8 cellular contexts compared by ENCODE assay signal in the genomic region with DNA sequence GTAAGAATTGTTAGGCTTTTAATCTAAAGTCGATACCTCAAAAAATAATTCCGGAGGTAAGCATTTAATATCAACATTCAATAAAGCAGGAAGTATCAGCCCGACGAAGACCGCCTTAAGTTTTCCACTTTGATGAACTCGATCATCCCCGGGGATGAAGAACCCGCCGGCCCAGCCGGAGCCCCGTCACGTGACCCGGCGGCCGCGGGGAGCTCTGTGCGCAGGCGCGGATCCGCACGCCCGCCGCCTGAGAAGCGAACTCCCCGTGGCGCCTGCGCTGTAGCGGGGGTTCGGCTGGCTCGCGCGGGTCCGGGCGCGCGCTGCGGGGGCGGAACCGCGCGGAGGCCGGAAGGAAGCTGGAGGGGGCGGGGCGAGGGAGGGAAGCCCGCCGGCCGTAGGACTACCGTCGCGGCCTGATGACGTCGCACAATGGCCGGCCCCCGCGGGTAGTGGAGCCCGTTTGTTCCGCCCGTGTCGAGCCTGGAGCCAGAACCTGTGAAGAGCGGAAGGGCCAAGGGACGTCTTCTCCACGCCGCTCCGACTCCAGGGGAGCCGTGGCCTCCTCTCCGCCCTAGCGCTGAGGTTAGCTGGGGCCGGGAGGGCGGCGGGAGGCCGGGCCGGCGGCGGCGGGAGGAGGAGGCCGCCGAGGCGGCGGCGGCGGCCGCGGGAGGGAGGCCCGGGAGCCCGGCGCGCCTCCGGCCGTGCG. TPM values are rescaled to one million over a fixed set of nuclear protein-coding genes. Genes with fewer than 3 reads are reported as not detected.
DNase-seq lines count a peak whose midpoint lies in the region; ATAC-seq, FAIRE-seq and TF ChIP-seq lines count a peak whose summit lies in the region.

A gene (plus strand): TSS at position 419 of the 706 bp plus-strand sequence. CDS start 6,721 bp downstream, outside the sequence.

- peak; percentile 50 for ATAC-seq in HG03378 (IDR thresholded peaks at IDR 0.05; ENCODE audit: unreplicated experiment)

- DNase-seq in AG09309 (ENCODE audit: low read depth): peak; percentile 55
- DNase-seq in NCI-H510A (lab: John Stamatoyannopoulos, UW): peak; percentile 87
- peak; percentile 98 for DNase-seq in activated CD4-positive, alpha-beta T cell treated with anti-CD3 and anti-CD28 coated beads for 1 hour
- peak; percentile 96 for DNase-seq in cerebellum (ENCODE audit: low spot score)
- peak; percentile 99 for DNase-seq in kidney
- peak; percentile 97 to 99 for DNase-seq in stimulated activated CD4-positive, alpha-beta T cell treated with anti-CD3 and anti-CD28 coated beads, Interleukin-15, amount 100 ng/mL, for 1 hour (ENCODE audit: low read depth in 1 of 2, low spot score in 1 of 2)

- peaks cover 4 to 13% of the 10 kb centered on the region in 2 donors for H3K4me1 ChIP-seq in kidney (ENCODE audit: control insufficient read depth in 1 of 2, insufficient read depth in 1 of 2, low read depth in 1 of 2, low read length in 2 of 2)

- H3K4me3 ChIP-seq in AG09309 (ENCODE audit: control insufficient read depth, low read depth, low read length) (peak within 1 kb of the TSS; percentile 84), kidney (ENCODE audit: low read length in 2 of 2) (peak within 1 kb of the TSS; percentile 81 to 82)

- no peak for FAIRE-seq in kidney (lab: Jason Lieb, UNC)

- peak within 1 kb of the TSS; percentile 32 to 74 for H3K9ac ChIP-seq in kidney (ENCODE audit: low read length in 2 of 2)

- peaks cover 0 to 3% of the 10 kb centered on the region in 2 donors for H3K36me3 ChIP-seq in kidney (ENCODE audit: control insufficient read depth in 1 of 2, insufficient read depth in 2 of 2, low read length in 2 of 2)

- TF ChIP-seq POLR2A in GM19099 (IDR thresholded peaks at IDR 0.05; ENCODE audit: extremely low read depth, insufficient read length, low read depth): peak; percentile 80

- intact Hi-C loops in kidney (cut with DNase I): no loop called here

- H3K27ac ChIP-seq in kidney (ENCODE audit: low read depth in 2 of 2, low read length in 2 of 2): peak within 1 kb of the TSS in 1 of 2 donors; percentile 67

- TF ChIP-seq CTCF in AG09309 (IDR thresholded peaks at IDR 0.05; ENCODE audit: control insufficient read depth, insufficient read depth, low read depth, low read length, missing control alignments) (no peak), kidney (IDR thresholded peaks at IDR 0.05; ENCODE audit: borderline replicate concordance, extremely low read depth, insufficient read depth) (no peak)

- no peaks in the 10 kb centered on the region for H3K9me3 ChIP-seq in kidney (ENCODE audit: control insufficient read depth in 1 of 2, low read length in 2 of 2)

RNA-seq across cellular contexts. Expression of the gene that starts here (rescaled TPM):
- total RNA-seq in cerebellum (17.9 TPM), kidney (38.2 TPM)
- polyA plus RNA-seq in kidney (ENCODE audit: insufficient read depth, low read depth, low replicate concordance): 11.4 TPM
